In the genomic region with DNA sequence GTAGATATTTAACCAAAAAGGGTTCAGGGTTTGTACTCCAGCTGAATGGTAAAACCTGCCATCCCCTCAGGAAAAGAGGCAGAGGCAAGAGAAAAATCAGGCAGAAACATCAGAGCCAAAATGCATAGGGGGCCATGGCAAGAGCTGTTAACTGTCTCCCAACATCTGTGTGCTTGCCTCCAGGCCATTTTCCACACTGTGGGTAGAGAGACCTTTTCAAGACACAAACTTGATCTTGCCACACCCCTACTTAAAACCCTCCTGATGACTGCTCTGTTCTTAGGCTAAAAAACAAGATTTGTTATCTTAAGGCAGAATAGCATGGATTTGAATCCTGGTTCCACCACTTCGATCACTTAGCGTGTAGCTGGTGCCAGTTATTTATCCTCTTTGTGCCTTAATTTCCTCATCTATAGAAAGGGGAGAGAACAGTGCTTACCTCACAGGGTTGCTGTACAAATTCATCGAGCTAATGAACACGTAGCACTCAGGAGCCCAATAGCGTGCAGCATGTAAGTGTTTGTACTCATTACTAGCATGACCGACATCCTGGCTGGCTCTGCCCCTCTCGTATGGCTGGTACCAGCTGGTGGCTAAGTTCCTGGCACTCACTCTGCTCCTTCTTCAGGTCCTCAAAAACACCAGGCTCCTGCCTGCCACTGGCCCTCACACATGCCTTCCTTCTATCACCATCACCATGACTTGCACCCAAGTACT, we compare ENCODE assay signal across 8 cellular contexts. TPM values are rescaled to one million over a fixed set of nuclear protein-coding genes. Genes with fewer than 3 reads are reported as not detected.
DNase-seq lines count a peak whose midpoint lies in the region; ATAC-seq and TF ChIP-seq lines count a peak whose summit lies in the region.

No MANE protein-coding gene starts in this region.

- POLR2A ChIA-PET in HCT116 (lab: Charles Lee): interaction anchor here (1.0 kb wide), 1 partner anchor 26 kb away, joined by 3 read pairs; the partner anchor contains the start of gene STAT3

- no peaks in the 10 kb centered on the region for H3K27me3 ChIP-seq in HCT116 (ENCODE audit: insufficient read depth, low read length)

- no peaks in the 10 kb centered on the region for H3K9me3 ChIP-seq in HCT116 (ENCODE audit: control insufficient read depth in 1 of 2, insufficient read depth in 1 of 2, low read depth in 1 of 2, low read length in 2 of 2)

- H3K4me3 ChIP-seq in HCT116 (replicated peaks in 1 of 2; ENCODE audit: low read depth in 1 of 2, low read length in 2 of 2): no peak overlapping the region

- H3K36me3 Mint-ChIP-seq in activated T-helper 17 cell treated with anti-CD3 and anti-CD28 coated beads, Interleukin-2, amount 50 U/mL, for 72 hours (ENCODE audit: low read depth): peaks cover 91% of the 10 kb centered on the region

- H3K9ac ChIP-seq in HCT116 (ENCODE audit: low read length): no peak overlapping the region

- peak overlapping the region; percentile 14; the same call in 1 of the 2 replicates for H3K4me2 ChIP-seq in HCT116 (ENCODE audit: low read length)

- H3K27me3 Mint-ChIP-seq in activated T-helper 17 cell treated with anti-CD3 and anti-CD28 coated beads, Interleukin-2, amount 50 U/mL, for 72 hours: no peaks in the 10 kb centered on the region

- peaks cover 56% of the 10 kb centered on the region for H3K4me1 Mint-ChIP-seq in activated T-helper 17 cell treated with anti-CD3 and anti-CD28 coated beads, Interleukin-2, amount 50 U/mL, for 72 hours

- peak overlapping the region; percentile 86 for H3K27ac Mint-ChIP-seq in activated T-helper 17 cell treated with anti-CD3 and anti-CD28 coated beads, Interleukin-2, amount 50 U/mL, for 72 hours

- no peaks in the 10 kb centered on the region for H3K36me3 ChIP-seq in HCT116 (ENCODE audit: control insufficient read depth in 1 of 2, insufficient read depth in 2 of 2, low read length in 2 of 2)

- no peak for TF ChIP-seq CTCF in 22Rv1 (IDR thresholded peaks at IDR 0.05)
- no peak for TF ChIP-seq CTCF in HCT116 (IDR thresholded peaks at IDR 0.05 in 2 of 3, conservative IDR thresholded peaks at IDR 0.05 in 1 of 3; ENCODE audit: borderline replicate concordance in 1 of 3, insufficient read depth in 1 of 3, low read depth in 2 of 3, low read length in 2 of 3)

- DNase-seq in HCT116 (ENCODE audit: low read depth, low spot score): no peak
- DNase-seq in left colon: no peak
- DNase-seq in NOMO-1 treated with dmso at 0.1 percent for 144 hours (lab: John Stamatoyannopoulos, UW; ENCODE audit: unreplicated experiment): no peak
- no peak for DNase-seq in CD1c-positive myeloid dendritic cell (ENCODE audit: extremely low spot score)

- TF ChIP-seq RAD21 in HCT116 (IDR thresholded peaks at IDR 0.05; ENCODE audit: low read depth): no peak

- ATAC-seq in HCT116 (no peak), left colon (peak; percentile 8), GM18511 (IDR thresholded peaks at IDR 0.05; ENCODE audit: unreplicated experiment) (no peak), HG03571 (IDR thresholded peaks at IDR 0.05; ENCODE audit: unreplicated experiment) (no peak)
- peak; percentile 3 for ATAC-seq in activated T-helper 17 cell treated with anti-CD3 and anti-CD28 coated beads, Interleukin-2, amount 50 U/mL, for 72 hours (replicated peaks)

- H3K27ac ChIP-seq in 22Rv1 (peak overlapping the region; percentile 62), HCT116 (ENCODE audit: low read depth, low read length) (no peak overlapping the region)

- H3K9me2 ChIP-seq in HCT116 (ENCODE audit: insufficient read depth): no peaks in the 10 kb centered on the region

- no peaks in the 10 kb centered on the region for H3K9me3 Mint-ChIP-seq in activated T-helper 17 cell treated with anti-CD3 and anti-CD28 coated beads, Interleukin-2, amount 50 U/mL, for 72 hours

- TF ChIP-seq POLR2A in HCT116 (IDR thresholded peaks at IDR 0.05; ENCODE audit: borderline replicate concordance, extremely low read depth, insufficient read depth, insufficient read length): no peak

- intact Hi-C loops in HCT116 (cut with micrococcal nuclease) (no loop called here), left colon (cut with DNase I, micrococcal nuclease) (no loop called here)

- BruUV-seq in HCT116 (replicated peaks; lab: Mats Ljungman, UMichigan): no TSS peak

- CTCF ChIA-PET in HCT116 (lab: Charles Lee): no interaction called here

- no peaks in the 10 kb centered on the region for H4K20me1 ChIP-seq in HCT116 (ENCODE audit: insufficient read depth)

- peak overlapping the region; percentile 72 for H3K4me3 Mint-ChIP-seq in activated T-helper 17 cell treated with anti-CD3 and anti-CD28 coated beads, Interleukin-2, amount 50 U/mL, for 72 hours

- H3K4me1 ChIP-seq in HCT116 (ENCODE audit: control insufficient read depth in 1 of 2, insufficient read depth in 2 of 2, low read length in 2 of 2): peaks cover 8 to 20% of the 10 kb centered on the region in 2 experiments; a peak in 3 of 4 replicates

- RAD21 ChIA-PET in HCT116 (lab: Charles Lee; ENCODE audit: low non-redundant PET in 1 of 2, low total read pairs in 2 of 2, uncharacterized antibody in 2 of 2, unreplicated experiment in 2 of 2): no interaction called here

- peaks cover 27% of the 10 kb centered on the region; the same call in 1 of the 2 replicates for H3K79me2 ChIP-seq in HCT116 (ENCODE audit: insufficient read depth, low read length)

- H2AFZ ChIP-seq in HCT116 (ENCODE audit: low read depth, low read length, poor library complexity, severe bottlenecking): no peak overlapping the region

TF ChIP-seq in HCT116, 20 proteins besides CTCF, POLR2A, EP300 and RAD21:
- no peak for TF ChIP-seq CBX3 (IDR thresholded peaks at IDR 0.05; ENCODE audit: low read depth)
- no peak for TF ChIP-seq EGR1 (IDR thresholded peaks at IDR 0.05; ENCODE audit: low read depth)

RNA-seq across cellular contexts. Expression of gene STAT3, which starts 25.8 kb away (rescaled TPM):
- total RNA-seq in HCT116 (2021; ENCODE audit: unreplicated experiment) (61.0 TPM), left colon (100 to 1,000 TPM; 150 to 212 TPM)
- polyA plus RNA-seq in HCT116 (2012): 38.0 and 39.4 TPM in 2 replicates
- 100 to 1,000 TPM; 179 to 429 TPM for total RNA-seq in activated T-helper 17 cell treated with anti-CD3 and anti-CD28 coated beads, Interleukin-2, amount 50 U/mL, for 72 hours

Comparison
In these comparisons a context has a peak if more than half of its experiments do, and no peak if none do; other contexts are left out.
1. ATAC-seq: peak in activated T-helper 17 cell treated with anti-CD3 and anti-CD28 coated beads, Interleukin-2, amount 50 U/mL, for 72 hours (single experiment) and left colon (single experiment); none in HCT116 (single experiment), GM18511 (single experiment) and HG03571 (single experiment).